1 cellular context compared by ENCODE assay signal in the genomic region with DNA sequence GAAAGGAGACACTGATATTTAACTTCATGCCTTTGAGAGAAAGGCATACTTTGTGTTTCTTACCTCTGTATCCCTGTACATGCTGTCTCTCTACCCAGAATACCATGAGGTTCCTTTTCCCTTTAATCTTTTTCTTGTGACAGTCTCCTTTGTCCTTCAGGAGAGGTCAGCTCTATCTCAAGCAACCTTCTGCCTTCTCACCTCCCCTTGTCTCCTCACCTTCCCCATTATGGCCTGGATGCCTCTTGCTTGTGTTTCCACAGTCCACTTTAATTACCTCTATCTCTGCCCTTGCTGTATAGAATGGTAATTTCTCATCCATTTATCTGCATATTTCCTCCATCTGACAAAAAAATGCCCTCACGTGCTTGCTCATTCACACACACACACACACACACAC.
TF ChIP-seq lines count a peak whose summit lies in the region.

No MANE protein-coding gene starts in this region.

TF ChIP-seq in IMR-90, 13 proteins besides CTCF, POLR2A, EP300 and RAD21 (continued from another document):
- TF ChIP-seq CHD1 (IDR thresholded peaks at IDR 0.05; ENCODE audit: low read depth, low read length), result no peak
- TF ChIP-seq RFX5 (IDR thresholded peaks at IDR 0.05; ENCODE audit: low read depth, low read length), result no peak
